Comparison of ENCODE assay signal across 1 cellular context in genomic region chr4:53307210-53307609, GRCh38.
TF ChIP-seq lines count a peak whose summit lies in the region.

No MANE protein-coding gene starts in this region.

TF ChIP-seq in GM12878, 131 proteins besides CTCF, POLR2A, EP300 and RAD21 (continued from another document):
- TF ChIP-seq NR2C2 (IDR thresholded peaks at IDR 0.05; ENCODE audit: borderline replicate concordance, control insufficient read depth, insufficient read length, low read depth) (no peak), NFYA (IDR thresholded peaks at IDR 0.05; ENCODE audit: borderline replicate concordance, low read depth, low read length) (no peak), RBBP5 (conservative IDR thresholded peaks at IDR 0.05) (no peak), ZNF384 (IDR thresholded peaks at IDR 0.05; ENCODE audit: borderline replicate concordance, low read depth, low read length) (no peak)
